1 cellular context compared by ENCODE assay signal in the genomic region with DNA sequence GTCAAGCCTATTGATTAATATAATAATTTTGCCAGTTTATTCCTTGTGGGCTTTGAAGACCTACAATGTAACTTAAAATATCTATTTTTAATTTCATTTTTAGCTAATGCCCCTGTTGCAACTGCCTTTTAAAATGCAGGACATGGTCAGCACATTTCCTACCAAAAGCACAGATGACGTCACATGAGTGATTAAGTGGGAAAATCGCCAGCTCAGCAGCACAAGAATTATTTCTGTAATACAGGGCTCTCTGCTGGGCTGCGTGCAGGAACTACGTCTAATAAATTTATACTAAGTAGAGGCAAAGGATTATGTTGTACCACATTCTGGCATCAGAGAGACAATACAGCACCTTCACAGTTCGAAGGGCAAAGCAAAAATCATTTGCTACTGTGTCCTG.
TF ChIP-seq lines count a peak whose summit lies in the region.

No MANE protein-coding gene starts in this region.

TF ChIP-seq in HepG2, 621 proteins besides CTCF, POLR2A, EP300 and RAD21:
- TF ChIP-seq, protein P1, sequence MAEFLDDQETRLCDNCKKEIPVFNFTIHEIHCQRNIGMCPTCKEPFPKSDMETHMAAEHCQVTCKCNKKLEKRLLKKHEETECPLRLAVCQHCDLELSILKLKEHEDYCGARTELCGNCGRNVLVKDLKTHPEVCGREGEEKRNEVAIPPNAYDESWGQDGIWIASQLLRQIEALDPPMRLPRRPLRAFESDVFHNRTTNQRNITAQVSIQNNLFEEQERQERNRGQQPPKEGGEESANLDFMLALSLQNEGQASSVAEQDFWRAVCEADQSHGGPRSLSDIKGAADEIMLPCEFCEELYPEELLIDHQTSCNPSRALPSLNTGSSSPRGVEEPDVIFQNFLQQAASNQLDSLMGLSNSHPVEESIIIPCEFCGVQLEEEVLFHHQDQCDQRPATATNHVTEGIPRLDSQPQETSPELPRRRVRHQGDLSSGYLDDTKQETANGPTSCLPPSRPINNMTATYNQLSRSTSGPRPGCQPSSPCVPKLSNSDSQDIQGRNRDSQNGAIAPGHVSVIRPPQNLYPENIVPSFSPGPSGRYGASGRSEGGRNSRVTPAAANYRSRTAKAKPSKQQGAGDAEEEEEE (CRISPR knock-in tag; IDR thresholded peaks at IDR 0.05; ENCODE audit: borderline replicate concordance), result no peak
- TF ChIP-seq MED1 (CRISPR knock-in tag; IDR thresholded peaks at IDR 0.05) (no peak), MAFK (conservative IDR thresholded peaks at IDR 0.05 in 1 of 2, IDR thresholded peaks at IDR 0.05 in 1 of 2; ENCODE audit: low read length in 2 of 2) (peak; percentile 81 to 85), ZXDC (CRISPR knock-in tag; IDR thresholded peaks at IDR 0.05) (no peak), EEA1 (CRISPR knock-in tag; IDR thresholded peaks at IDR 0.05; ENCODE audit: borderline replicate concordance) (no peak), MAFF (IDR thresholded peaks at IDR 0.05; ENCODE audit: low read depth, low read length) (peak; percentile 84), MXI1 (IDR thresholded peaks at IDR 0.05; ENCODE audit: borderline replicate concordance, low read depth, low read length) (no peak)
TF ChIP-seq in HepG2: peak in this region for 2.
